ENCODE assay signal across 1 cellular context in the genomic region with DNA sequence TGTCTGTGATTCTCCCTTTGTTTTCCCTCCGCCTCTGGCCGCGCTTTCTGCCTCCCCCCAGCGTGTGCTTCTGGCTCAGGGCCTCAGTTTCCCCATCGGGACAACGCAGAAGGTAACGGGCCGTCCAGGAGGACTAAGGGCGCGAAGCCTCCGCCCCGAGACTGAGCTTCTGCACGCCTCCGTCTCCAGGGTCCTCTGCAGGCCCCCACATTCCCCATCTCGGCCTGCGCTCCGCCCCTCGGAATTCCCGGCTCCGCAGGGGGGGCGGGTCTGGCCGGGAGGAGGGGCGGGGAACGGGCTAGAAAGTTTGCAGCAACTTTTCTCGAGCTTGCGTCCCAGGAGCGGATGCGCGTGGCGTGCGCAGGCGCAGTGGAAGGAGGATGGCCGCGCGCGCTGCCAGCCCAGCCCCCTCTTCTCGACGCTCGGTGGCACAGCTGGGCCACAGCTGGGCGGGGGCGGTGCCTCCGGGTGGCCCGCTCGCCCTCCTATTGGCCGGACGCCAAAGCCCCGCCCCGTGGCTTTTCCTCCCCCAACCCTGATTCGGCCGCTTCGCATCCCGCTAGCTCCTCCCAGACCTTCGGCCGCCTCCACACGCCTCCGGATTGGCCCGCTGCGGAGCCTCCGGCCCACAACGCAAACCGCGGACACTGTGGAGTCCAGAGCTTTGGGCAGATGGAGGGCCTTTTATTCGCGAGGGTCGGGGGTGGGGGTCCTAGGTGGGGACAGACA.
TF ChIP-seq lines count a peak whose summit lies in the region.

A gene (minus strand): TSS at position 199 of the 729 bp plus-strand sequence. CDS start 408 bp downstream, outside the sequence.

TF ChIP-seq in WTC11, 78 proteins besides CTCF, POLR2A, EP300 and RAD21 (continued from another document):
- TF ChIP-seq, protein P1, sequence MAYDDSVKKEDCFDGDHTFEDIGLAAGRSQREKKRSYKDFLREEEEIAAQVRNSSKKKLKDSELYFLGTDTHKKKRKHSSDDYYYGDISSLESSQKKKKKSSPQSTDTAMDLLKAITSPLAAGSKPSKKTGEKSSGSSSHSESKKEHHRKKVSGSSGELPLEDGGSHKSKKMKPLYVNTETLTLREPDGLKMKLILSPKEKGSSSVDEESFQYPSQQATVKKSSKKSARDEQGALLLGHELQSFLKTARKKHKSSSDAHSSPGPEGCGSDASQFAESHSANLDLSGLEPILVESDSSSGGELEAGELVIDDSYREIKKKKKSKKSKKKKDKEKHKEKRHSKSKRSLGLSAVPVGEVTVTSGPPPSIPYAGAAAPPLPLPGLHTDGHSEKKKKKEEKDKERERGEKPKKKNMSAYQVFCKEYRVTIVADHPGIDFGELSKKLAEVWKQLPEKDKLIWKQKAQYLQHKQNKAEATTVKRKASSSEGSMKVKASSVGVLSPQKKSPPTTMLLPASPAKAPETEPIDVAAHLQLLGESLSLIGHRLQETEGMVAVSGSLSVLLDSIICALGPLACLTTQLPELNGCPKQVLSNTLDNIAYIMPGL (CRISPR knock-in tag; IDR thresholded peaks at IDR 0.05) = no peak
- TF ChIP-seq, protein P2, sequence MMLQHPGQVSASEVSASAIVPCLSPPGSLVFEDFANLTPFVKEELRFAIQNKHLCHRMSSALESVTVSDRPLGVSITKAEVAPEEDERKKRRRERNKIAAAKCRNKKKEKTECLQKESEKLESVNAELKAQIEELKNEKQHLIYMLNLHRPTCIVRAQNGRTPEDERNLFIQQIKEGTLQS (CRISPR knock-in tag; conservative IDR thresholded peaks at IDR 0.05) = no peak
- TF ChIP-seq NR2C2 (CRISPR knock-in tag; IDR thresholded peaks at IDR 0.05) (no peak), NR3C1 (CRISPR knock-in tag; conservative IDR thresholded peaks at IDR 0.05; ENCODE audit: low read depth) (no peak), ETV6 (CRISPR knock-in tag; IDR thresholded peaks at IDR 0.05) (peak; percentile 88), GTF2I (CRISPR knock-in tag; conservative IDR thresholded peaks at IDR 0.05) (no peak), NFE2L1 (CRISPR knock-in tag; IDR thresholded peaks at IDR 0.05) (no peak), NFYB (CRISPR knock-in tag; conservative IDR thresholded peaks at IDR 0.05; ENCODE audit: low read depth) (peak; percentile 73), SMAD4 (CRISPR knock-in tag; IDR thresholded peaks at IDR 0.05) (no peak), ZNF219 (CRISPR knock-in tag; IDR thresholded peaks at IDR 0.05; ENCODE audit: borderline replicate concordance) (no peak), ZNF121 (CRISPR knock-in tag; IDR thresholded peaks at IDR 0.05) (no peak)
- TF ChIP-seq, protein P3, sequence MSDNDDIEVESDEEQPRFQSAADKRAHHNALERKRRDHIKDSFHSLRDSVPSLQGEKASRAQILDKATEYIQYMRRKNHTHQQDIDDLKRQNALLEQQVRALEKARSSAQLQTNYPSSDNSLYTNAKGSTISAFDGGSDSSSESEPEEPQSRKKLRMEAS (CRISPR knock-in tag; IDR thresholded peaks at IDR 0.05) = peak; percentile 81; the same call in 1 of the 2 replicates
- TF ChIP-seq, protein P4, sequence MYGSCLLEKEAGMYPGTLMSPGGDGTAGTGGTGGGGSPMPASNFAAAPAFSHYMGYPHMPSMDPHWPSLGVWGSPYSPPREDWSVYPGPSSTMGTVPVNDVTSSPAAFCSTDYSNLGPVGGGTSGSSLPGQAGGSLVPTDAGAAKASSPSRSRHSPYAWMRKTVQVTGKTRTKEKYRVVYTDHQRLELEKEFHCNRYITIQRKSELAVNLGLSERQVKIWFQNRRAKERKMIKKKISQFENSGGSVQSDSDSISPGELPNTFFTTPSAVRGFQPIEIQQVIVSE (CRISPR knock-in tag; IDR thresholded peaks at IDR 0.05; ENCODE audit: borderline replicate concordance) = 0 out of 2 replicates have a peak, but pooled peaks have one; percentile 5
